Comparison of ENCODE assay signal across 12 cellular contexts in the genomic region with DNA sequence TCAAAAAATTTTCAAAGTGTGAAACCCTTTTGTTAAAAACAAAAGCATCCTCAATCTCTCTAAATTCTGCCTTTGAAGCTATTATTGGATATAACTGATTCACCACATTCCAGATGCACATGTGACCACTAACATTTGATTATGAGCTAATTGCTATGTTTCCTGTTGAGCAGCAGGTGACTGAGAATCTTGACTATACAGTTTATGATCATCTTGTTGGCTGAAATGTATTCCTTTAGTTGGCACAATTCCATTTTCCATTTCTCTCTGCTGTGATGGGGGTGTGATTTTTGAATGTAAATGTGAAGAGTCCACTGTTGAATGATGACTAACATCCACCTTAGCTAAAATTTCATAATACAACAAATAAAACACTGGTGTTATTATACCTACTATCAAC. TPM values are rescaled to one million over a fixed set of nuclear protein-coding genes. Genes with fewer than 3 reads are reported as not detected.
A peak's percentile ranks its signal among the peaks of the same experiment; 100 is the strongest.
DNase-seq lines count a peak whose midpoint lies in the region; ATAC-seq and TF ChIP-seq lines count a peak whose summit lies in the region.
"Had no signal": no experiment of that assay in that cellular context is flagged by ENCODE, and none has a peak within 500 bp of the region (broad histone marks: within the 10 kb centered on the region; RNA-seq: fewer than 3 reads in every experiment).

No MANE protein-coding gene starts in this region.

- H3K27me3 Mint-ChIP-seq in T-helper 2 cell treated with Interferon-gamma antibody and Interleukin-4, amounts not matched to agents 5 μg/mL and 100 μg/mL, for 36 hours (ENCODE audit: low read depth) = no peaks in the 10 kb centered on the region

- H3K4me3 Mint-ChIP-seq in T-helper 2 cell treated with Interferon-gamma antibody and Interleukin-4, amounts not matched to agents 5 μg/mL and 100 μg/mL, for 36 hours = no peak overlapping the region

- no peak overlapping the region for H3K4me3 ChIP-seq in mucosa of descending colon
- H3K4me3 ChIP-seq: lung had no signal

- H3K36me3 ChIP-seq in mucosa of descending colon (ENCODE audit: low read depth) = no peaks in the 10 kb centered on the region

- no peaks in the 10 kb centered on the region for H3K9me3 Mint-ChIP-seq in T-helper 2 cell treated with Interferon-gamma antibody and Interleukin-4, amounts not matched to agents 5 μg/mL and 100 μg/mL, for 36 hours

- no peaks in the 10 kb centered on the region for H3K4me1 ChIP-seq in mucosa of descending colon (ENCODE audit: low read depth)

- CTCF ChIA-PET in RWPE1 (lab: Yijun Ruan, JAX) = interaction anchor here (0.6 kb wide), 2 partner anchors 164 to 503 kb away, joined by 3 to 4 read pairs; no protein-coding TSS in a partner anchor

- H3K27ac ChIP-seq in RWPE1 = no peak overlapping the region
- H3K27ac ChIP-seq: VCaP had no signal

- TF ChIP-seq CTCF in RWPE1 (conservative IDR thresholded peaks at IDR 0.05; ENCODE audit: low read depth) = no peak
- no peak for TF ChIP-seq CTCF in mucosa of descending colon (IDR thresholded peaks at IDR 0.05)

- H3K4me1 Mint-ChIP-seq in T-helper 2 cell treated with Interferon-gamma antibody and Interleukin-4, amounts not matched to agents 5 μg/mL and 100 μg/mL, for 36 hours (ENCODE audit: low read depth) = no peaks in the 10 kb centered on the region

- H3K36me3 Mint-ChIP-seq in T-helper 2 cell treated with Interferon-gamma antibody and Interleukin-4, amounts not matched to agents 5 μg/mL and 100 μg/mL, for 36 hours (ENCODE audit: low read depth) = peaks cover 34% of the 10 kb centered on the region

- DNase-seq in EL = peak; percentile 61
- peak; percentile 76 for DNase-seq in NCI-H1105 treated with DMSO at 0.1 percent for 48 hours (lab: John Stamatoyannopoulos, UW)
- DNase-seq in RWPE1 (ENCODE audit: low spot score) = peak; percentile 36
- peak; percentile 56 for DNase-seq in iris pigment epithelial cell (ENCODE audit: low read depth)
- no peak for DNase-seq in T-helper 2 cell treated with Interferon-gamma antibody and Interleukin-4, amounts not matched to agents 5 μg/mL and 100 μg/mL, for 36 hours (ENCODE audit: low spot score)
- DNase-seq in SKM-1 treated with dmso at 0.1 percent for 144 hours (lab: John Stamatoyannopoulos, UW; ENCODE audit: unreplicated experiment) = no peak
- DNase-seq in mucosa of descending colon = no peak
- DNase-seq: activated effector memory CD4-positive, alpha-beta T cell treated with Interleukin-2 at 50 U/mL for 16 hours; glutamatergic neuron; right cardiac atrium had no signal

- H3K9me3 ChIP-seq in mucosa of descending colon = no peaks in the 10 kb centered on the region

- ATAC-seq in mucosa of descending colon = no peak
- ATAC-seq: right cardiac atrium had no signal

- H3K27ac Mint-ChIP-seq in T-helper 2 cell treated with Interferon-gamma antibody and Interleukin-4, amounts not matched to agents 5 μg/mL and 100 μg/mL, for 36 hours = no peak overlapping the region

- POLR2A ChIA-PET in RWPE1 (lab: Yijun Ruan, JAX; ENCODE audit: low non-redundant PET) = no interaction called here

- intact Hi-C loops in mucosa of descending colon (cut with DNase I, micrococcal nuclease) = no loop called here

RNA-seq across cellular contexts. Expression of gene LYSMD3, which starts 10.7 kb away (rescaled TPM):
- total RNA-seq in mucosa of descending colon = 10 to 100 TPM; 20.1 to 25.1 (median 23.1) TPM

RNA-seq across cellular contexts. Expression of gene ADGRV1, which starts 39.9 kb away (rescaled TPM):
- total RNA-seq in mucosa of descending colon = 1 to 10 TPM; 4.5 to 8.6 (median 6.1) TPM

RNA-seq across cellular contexts. Expression of gene POLR3G, which starts 44.0 kb away (rescaled TPM):
- 1 to 10 TPM in 2 of 3 donors, under 1 TPM in 1; 0.64 to 1.5 (median 1.3) TPM for total RNA-seq in mucosa of descending colon

RNA-seq across cellular contexts. Expression of gene MBLAC2, which starts 44.1 kb away (rescaled TPM):
- 1 to 10 TPM; 4.5 to 5.8 (median 5.1) TPM for total RNA-seq in mucosa of descending colon

Comparison
In these comparisons a context has a peak if more than half of its experiments do, and no peak if none do; other contexts are left out.
1. DNase-seq: peak in EL (single experiment), NCI-H1105 treated with DMSO at 0.1 percent for 48 hours (single experiment), RWPE1 (single experiment) and iris pigment epithelial cell (single experiment); none in T-helper 2 cell treated with Interferon-gamma antibody and Interleukin-4, amounts not matched to agents 5 μg/mL and 100 μg/mL, for 36 hours (single experiment), SKM-1 treated with dmso at 0.1 percent for 144 hours (single experiment) and mucosa of descending colon (0 of 3).